In genomic region chr4:183180621-183181020, GRCh38 we compare ENCODE assay signal across 16 cellular contexts.
DNase-seq lines count a peak whose midpoint lies in the region; ATAC-seq and TF ChIP-seq lines count a peak whose summit lies in the region.
"Had no signal": no experiment of that assay in that cellular context is flagged by ENCODE, and none has a peak within 500 bp of the region (broad histone marks: within the 10 kb centered on the region; RNA-seq: fewer than 3 reads in every experiment).

No MANE protein-coding gene starts in this region.

- peaks cover 4% of the 10 kb centered on the region for H3K79me1 ChIP-seq in H9 (ENCODE audit: insufficient read depth, low read depth, low read length, poor library complexity, severe bottlenecking)

- H2BK5ac ChIP-seq in H9 (ENCODE audit: insufficient read length, low read length), result no peak overlapping the region

- no peak for TF ChIP-seq CTCF in H9 (conservative IDR thresholded peaks at IDR 0.05)

- H2BK15ac ChIP-seq in H9 (ENCODE audit: low read depth, low read length), result no peak overlapping the region

- no peak overlapping the region for H2BK20ac ChIP-seq in H9 (ENCODE audit: low read depth, low read length, poor library complexity, severe bottlenecking)

- no peak overlapping the region for H4K91ac ChIP-seq in H9 (ENCODE audit: insufficient read length, low read depth, low read length)

- H3K4me1 ChIP-seq in H9 (ENCODE audit: insufficient read depth, low read length) (peaks cover 24% of the 10 kb centered on the region), iPS-18a (ENCODE audit: control insufficient read depth, low read depth, low read length) (peaks cover 76% of the 10 kb centered on the region)
- H3K4me1 ChIP-seq: BLaER1 had no signal

- no peak for DNase-seq in H9
- peak; percentile 41 for DNase-seq in NCI-H69 (lab: John Stamatoyannopoulos, UW)
- no peak for DNase-seq in foreskin melanocyte
- DNase-seq: CD4-positive, alpha-beta memory T cell; DMS153; GDM1; HFFc6; KG1 had no signal

- peak overlapping the region in 1 of 2 experiments; percentile 67; a peak in 1 of 5 replicates for H3K4me3 Mint-ChIP-seq in H9
- H3K4me3 Mint-ChIP-seq: CD14-positive monocyte; CD4-positive, alpha-beta memory T cell; HFFc6 had no signal

- peaks cover 74 to 83% of the 10 kb centered on the region in 2 experiments for H3K4me1 Mint-ChIP-seq in H9

- H4K5ac ChIP-seq in H9 (ENCODE audit: insufficient read length, low read depth, low read length), result no peak overlapping the region

- H3K9me3 Mint-ChIP-seq in H9, result peaks cover 5% of the 10 kb centered on the region in 2 experiments
- H3K9me3 Mint-ChIP-seq: CD14-positive monocyte, HFFc6 had no signal

- peak overlapping the region; percentile 38 for H3K4me3 ChIP-seq in iPS-18a (ENCODE audit: low read length)
- H3K4me3 ChIP-seq: A549, BLaER1 had no signal

- no peak overlapping the region for H3K4me2 ChIP-seq in H9 (ENCODE audit: insufficient read depth, insufficient read length, low read length)
- H3K4me2 ChIP-seq: A549, BLaER1 had no signal

- H3K23ac ChIP-seq in H9 (ENCODE audit: insufficient read length, low read depth, low read length), result no peak overlapping the region

- no peak overlapping the region for H3K56ac ChIP-seq in H9 (ENCODE audit: insufficient read length, low read depth, low read length)

- H3K27ac Mint-ChIP-seq in H9, result peak overlapping the region in 2 of 3 experiments; percentile 81 to 88; a peak in 3 of 7 replicates
- H3K27ac Mint-ChIP-seq: CD4-positive, alpha-beta memory T cell had no signal

- no peak overlapping the region for H4K8ac ChIP-seq in H9 (replicated peaks; ENCODE audit: insufficient read length, low read depth, low read length)

- H3K36me3 ChIP-seq in iPS-18a (ENCODE audit: control insufficient read depth, low read depth, low read length), result no peaks in the 10 kb centered on the region
- H3K36me3 ChIP-seq: BLaER1 had no signal

- no peak overlapping the region for H3K4ac ChIP-seq in H9 (ENCODE audit: low read depth, low read length)

- H2AK5ac ChIP-seq in H9 (ENCODE audit: insufficient read length, low read length), result no peak overlapping the region

- WGBS in H9 (ENCODE audit: extremely low coverage, insufficient read length, low lambda C conversion rate), result no CpG with 5 or more reads among the region's 4 CpGs

- H3K14ac ChIP-seq in H9 (ENCODE audit: insufficient read depth, low read length), result no peak overlapping the region

- H3K27me3 ChIP-seq in H9 (ENCODE audit: insufficient read depth, low read length), result no peaks in the 10 kb centered on the region
- H3K27me3 ChIP-seq in iPS-18a (ENCODE audit: control insufficient read depth, insufficient read depth, low read length), result no peaks in the 10 kb centered on the region
- H3K27me3 ChIP-seq: BLaER1 had no signal

- H2AFZ ChIP-seq in H9 (ENCODE audit: low read length), result no peak overlapping the region

- no peaks in the 10 kb centered on the region for H3K27me3 Mint-ChIP-seq in H9 (ENCODE audit: low read depth)

- no peak for ATAC-seq in GM21423 (IDR thresholded peaks at IDR 0.05; ENCODE audit: unreplicated experiment)
- no peak for ATAC-seq in esophagus mucosa
- ATAC-seq: A549, HCT116 had no signal

- peaks cover 1 to 12% (median 9%) of the 10 kb centered on the region in 3 experiments; a peak in 6 of 7 replicates for H3K36me3 Mint-ChIP-seq in H9 (ENCODE audit: insufficient read depth in 1 of 3, low read depth in 3 of 3)
- H3K36me3 Mint-ChIP-seq: CD14-positive monocyte; CD4-positive, alpha-beta memory T cell had no signal

- no peak overlapping the region for H3T11ph ChIP-seq in H9 (ENCODE audit: low read length)

- H3K18ac ChIP-seq in H9 (ENCODE audit: insufficient read length, low read depth, low read length), result no peak overlapping the region

- no peak overlapping the region for H2BK120ac ChIP-seq in H9 (ENCODE audit: low read depth, low read length, poor library complexity, severe bottlenecking)

- no peaks in the 10 kb centered on the region for H4K20me1 ChIP-seq in H9 (ENCODE audit: control insufficient read depth, insufficient read depth, insufficient read length)
- H4K20me1 ChIP-seq: BLaER1 had no signal

- no peaks in the 10 kb centered on the region for H3K9me3 ChIP-seq in H9 (ENCODE audit: control insufficient read depth, low read depth, low read length)
- no peaks in the 10 kb centered on the region for H3K9me3 ChIP-seq in iPS-18a (ENCODE audit: control insufficient read depth, low read depth, low read length)

- H3K23me2 ChIP-seq in H9 (ENCODE audit: insufficient read length, low read depth, low read length, poor library complexity, severe bottlenecking), result peaks cover 4% of the 10 kb centered on the region

- H3K27ac ChIP-seq in H9 (ENCODE audit: insufficient read length, low read depth, low read length) (no peak overlapping the region), iPS-18a (ENCODE audit: low read length) (peak overlapping the region; percentile 24)
- H3K27ac ChIP-seq: A549, BLaER1, HL-60 had no signal

- H3K9ac ChIP-seq in H9 (ENCODE audit: extremely low read depth, insufficient read length, low read length) (no peak overlapping the region), iPS-18a (ENCODE audit: low read length) (no peak overlapping the region)
- H3K9ac ChIP-seq: BLaER1 had no signal

- H2BK12ac ChIP-seq in H9 (ENCODE audit: insufficient read length, low read depth, low read length), result no peak overlapping the region

- peaks cover 14% of the 10 kb centered on the region; the same call in 1 of the 2 replicates for H3K79me2 ChIP-seq in H9 (ENCODE audit: insufficient read depth, low read length)
